Comparison of ENCODE assay signal across 9 cellular contexts in the genomic region with DNA sequence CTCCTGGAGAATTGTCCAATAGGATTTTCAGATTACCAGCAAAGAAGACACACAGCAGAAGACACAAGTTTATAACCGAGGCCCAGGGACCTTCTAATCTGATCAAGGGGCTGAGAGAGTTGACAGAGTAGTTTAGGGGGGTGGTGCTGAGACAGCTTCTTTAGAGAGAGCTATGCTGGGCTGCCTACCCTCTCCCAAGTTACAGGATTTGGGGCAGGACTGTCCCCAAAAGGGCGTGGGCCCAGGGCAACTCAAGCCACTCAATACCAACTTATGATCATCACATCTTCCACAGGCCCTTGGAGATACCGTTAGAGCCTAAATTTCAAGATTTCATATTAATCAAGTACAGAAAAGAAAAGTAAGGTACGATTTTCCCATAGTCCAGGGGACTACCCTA.
"Had no signal": no experiment of that assay in that cellular context is flagged by ENCODE, and none has a peak within 500 bp of the region (broad histone marks: within the 10 kb centered on the region; RNA-seq: fewer than 3 reads in every experiment).

No MANE protein-coding gene starts in this region.

- H3K27ac ChIP-seq: GM23248 had no signal

- H3K4me3 Mint-ChIP-seq: GM23338, H9, HFFc6 had no signal

- H3K4me1 Mint-ChIP-seq: GM23338, H9 had no signal

- H3K9me3 ChIP-seq: HAP-1 had no signal

- H3K9me3 Mint-ChIP-seq: GM23338, HFFc6 had no signal

- ATAC-seq: GM23338, HCT116 had no signal

- H3K4me1 ChIP-seq: HAP-1 had no signal

- H3K27ac Mint-ChIP-seq: GM23338, H9, HFFc6 had no signal

- H3K4me3 ChIP-seq: GM23248, GM23338, HAP-1 had no signal

- DNase-seq: GM23248, GOT3, H7, H9, HCEC 1CT, HFFc6 had no signal
